ENCODE assay signal across 37 cellular contexts in genomic region chr7:122578350-122578749, GRCh38.
"Had no signal": no experiment of that assay in that cellular context is flagged by ENCODE, and none has a peak within 500 bp of the region (broad histone marks: within the 10 kb centered on the region; RNA-seq: fewer than 3 reads in every experiment).

No MANE protein-coding gene starts in this region.

- H3K9me3 Mint-ChIP-seq: activated CD4-positive, alpha-beta T cell treated with anti-CD3 and anti-CD28 coated beads, Interleukin-2, amount 10 ng/mL, durations not matched to agents 7 days and 5 days; activated naive CD8-positive, alpha-beta T cell treated with anti-CD3 and anti-CD28 coated beads for 36 hours; activated T-helper 1 cell treated with anti-CD3 and anti-CD28 coated beads, Interleukin-12 subunit alpha, Interleukin-12 subunit beta, Interleukin-2, Interleukin-4 antibody, amounts not matched to agents 30 ng/mL and 10 ng/mL and 1 ng/mL, durations not matched to agents 14 hours and 24 hours and 36 hours; activated T-helper 17 cell treated with anti-CD3 and anti-CD28 coated beads, Interleukin-2, amount 50 U/mL, for 72 hours; T-helper 1 cell treated with Interleukin-12 subunit alpha and Interleukin-12 subunit beta and Interleukin-4 antibody, amounts not matched to agents 30 μg/mL and 1 μg/mL, for 36 hours; T-helper 2 cell treated with Interferon-gamma antibody and Interleukin-4, amounts not matched to agents 5 μg/mL and 100 μg/mL, for 36 hours had no signal

- H3K4me3 Mint-ChIP-seq: activated CD4-positive, alpha-beta memory T cell treated with anti-CD3 and anti-CD28 coated beads, Interleukin-2, amount 10 ng/mL, durations not matched to agents 7 days and 5 days; activated CD4-positive, alpha-beta T cell treated with anti-CD3 and anti-CD28 coated beads for 36 hours; activated CD4-positive, alpha-beta T cell treated with anti-CD3 and anti-CD28 coated beads, Interleukin-2, amount 10 ng/mL, durations not matched to agents 7 days and 5 days; activated CD8-positive, alpha-beta memory T cell treated with anti-CD3 and anti-CD28 coated beads, Interleukin-2, amount 10 ng/mL, durations not matched to agents 7 days and 5 days; activated CD8-positive, alpha-beta T cell treated with anti-CD3 and anti-CD28 coated beads, Interleukin-2, amount 10 ng/mL, durations not matched to agents 7 days and 5 days; activated naive CD4-positive, alpha-beta T cell treated with anti-CD3 and anti-CD28 coated beads for 36 hours; activated naive CD8-positive, alpha-beta T cell treated with anti-CD3 and anti-CD28 coated beads for 36 hours; activated T-cell treated with anti-CD3 and anti-CD28 coated beads, Interleukin-2, amount 50 U/mL, for 24 hours; activated T-cell treated with anti-CD3 and anti-CD28 coated beads, Interleukin-2, amount 50 U/mL, for 72 hours; activated T-helper 1 cell treated with anti-CD3 and anti-CD28 coated beads, Interleukin-12 subunit alpha, Interleukin-12 subunit beta, Interleukin-2, Interleukin-4 antibody, amounts not matched to agents 30 ng/mL and 10 ng/mL and 1 ng/mL, durations not matched to agents 14 hours and 24 hours and 36 hours; activated T-helper 17 cell treated with anti-CD3 and anti-CD28 coated beads, Interleukin-2, amount 50 U/mL, for 72 hours; T-helper 1 cell treated with Interleukin-12 subunit alpha and Interleukin-12 subunit beta and Interleukin-4 antibody, amounts not matched to agents 30 μg/mL and 1 μg/mL, for 36 hours; T-helper 2 cell treated with Interferon-gamma antibody and Interleukin-4, amounts not matched to agents 5 μg/mL and 100 μg/mL, for 36 hours; WTC11 had no signal

- H3K4me1 Mint-ChIP-seq: activated CD4-positive, alpha-beta memory T cell treated with anti-CD3 and anti-CD28 coated beads, Interleukin-2, amount 10 ng/mL, durations not matched to agents 7 days and 5 days; activated CD4-positive, alpha-beta T cell treated with anti-CD3 and anti-CD28 coated beads for 36 hours; activated CD4-positive, alpha-beta T cell treated with anti-CD3 and anti-CD28 coated beads, Interleukin-2, amount 10 ng/mL, durations not matched to agents 7 days and 5 days; activated CD8-positive, alpha-beta memory T cell treated with anti-CD3 and anti-CD28 coated beads, Interleukin-2, amount 10 ng/mL, durations not matched to agents 7 days and 5 days; activated naive CD8-positive, alpha-beta T cell treated with anti-CD3 and anti-CD28 coated beads for 36 hours; activated T-helper 17 cell treated with anti-CD3 and anti-CD28 coated beads, Interleukin-2, amount 50 U/mL, for 72 hours had no signal

- H3K27ac ChIP-seq: adrenal gland, brain microvascular endothelial cell, breast epithelium, WERI-Rb-1 had no signal

- H3K36me3 ChIP-seq: adrenal gland, brain microvascular endothelial cell, breast epithelium, WERI-Rb-1 had no signal

- H3K27ac Mint-ChIP-seq: activated CD4-positive, alpha-beta memory T cell treated with anti-CD3 and anti-CD28 coated beads, Interleukin-2, amount 10 ng/mL, durations not matched to agents 7 days and 5 days; activated CD4-positive, alpha-beta T cell treated with anti-CD3 and anti-CD28 coated beads for 36 hours; activated CD4-positive, alpha-beta T cell treated with anti-CD3 and anti-CD28 coated beads, Interleukin-2, amount 10 ng/mL, durations not matched to agents 7 days and 5 days; activated CD8-positive, alpha-beta memory T cell treated with anti-CD3 and anti-CD28 coated beads, Interleukin-2, amount 10 ng/mL, durations not matched to agents 7 days and 5 days; activated CD8-positive, alpha-beta T cell treated with anti-CD3 and anti-CD28 coated beads, Interleukin-2, amount 10 ng/mL, durations not matched to agents 7 days and 5 days; activated naive CD4-positive, alpha-beta T cell treated with anti-CD3 and anti-CD28 coated beads for 36 hours; activated naive CD4-positive, alpha-beta T cell treated with anti-CD3 and anti-CD28 coated beads, Interleukin-2, amount 50 U/mL, for 72 hours; activated naive CD8-positive, alpha-beta T cell treated with anti-CD3 and anti-CD28 coated beads for 36 hours; activated T-cell treated with anti-CD3 and anti-CD28 coated beads, Interleukin-2, amount 50 U/mL, for 24 hours; activated T-cell treated with anti-CD3 and anti-CD28 coated beads, Interleukin-2, amount 50 U/mL, for 72 hours; activated T-helper 1 cell treated with anti-CD3 and anti-CD28 coated beads, Interleukin-12 subunit alpha, Interleukin-12 subunit beta, Interleukin-2, Interleukin-4 antibody, amounts not matched to agents 30 ng/mL and 10 ng/mL and 1 ng/mL, durations not matched to agents 14 hours and 24 hours and 36 hours; activated T-helper 17 cell treated with anti-CD3 and anti-CD28 coated beads, Interleukin-2, amount 50 U/mL, for 72 hours; T-helper 1 cell treated with Interleukin-12 subunit alpha and Interleukin-12 subunit beta and Interleukin-4 antibody, amounts not matched to agents 30 μg/mL and 1 μg/mL, for 36 hours; T-helper 2 cell treated with Interferon-gamma antibody and Interleukin-4, amounts not matched to agents 5 μg/mL and 100 μg/mL, for 36 hours; WTC11 had no signal

- H3K9me3 ChIP-seq: adrenal gland, body of pancreas, breast epithelium had no signal

- H3K27me3 Mint-ChIP-seq: activated CD4-positive, alpha-beta memory T cell treated with anti-CD3 and anti-CD28 coated beads, Interleukin-2, amount 10 ng/mL, durations not matched to agents 7 days and 5 days; activated CD4-positive, alpha-beta T cell treated with anti-CD3 and anti-CD28 coated beads for 36 hours; activated CD4-positive, alpha-beta T cell treated with anti-CD3 and anti-CD28 coated beads, Interleukin-2, amount 10 ng/mL, durations not matched to agents 7 days and 5 days; activated CD8-positive, alpha-beta memory T cell treated with anti-CD3 and anti-CD28 coated beads, Interleukin-2, amount 10 ng/mL, durations not matched to agents 7 days and 5 days; activated naive CD8-positive, alpha-beta T cell treated with anti-CD3 and anti-CD28 coated beads for 36 hours; activated T-cell treated with anti-CD3 and anti-CD28 coated beads, Interleukin-2, amount 50 U/mL, for 24 hours; activated T-helper 17 cell treated with anti-CD3 and anti-CD28 coated beads, Interleukin-2, amount 50 U/mL, for 72 hours had no signal

- H3K27me3 ChIP-seq: adrenal gland, body of pancreas, brain microvascular endothelial cell, breast epithelium had no signal

- H3K4me3 ChIP-seq: adrenal gland, body of pancreas, breast epithelium had no signal

- FAIRE-seq: astrocyte, TTC549 had no signal

- H3K4me1 ChIP-seq: adrenal gland, breast epithelium had no signal

- DNase-seq: activated CD4-positive, alpha-beta memory T cell treated with anti-CD3 and anti-CD28 coated beads, Interleukin-2, amount 10 ng/mL, durations not matched to agents 7 days and 5 days; activated CD4-positive, alpha-beta T cell treated with anti-CD3 and anti-CD28 coated beads for 1 hour; activated CD4-positive, alpha-beta T cell treated with anti-CD3 and anti-CD28 coated beads for 36 hours; activated CD4-positive, alpha-beta T cell treated with anti-CD3 and anti-CD28 coated beads for 48 hours; activated CD4-positive, alpha-beta T cell treated with anti-CD3 and anti-CD28 coated beads, Interleukin-2, amount 10 ng/mL, durations not matched to agents 7 days and 5 days; activated CD4-positive, alpha-beta T cell treated with anti-CD3 and anti-CD28 coated beads, Interleukin-2, amount 50 U/mL, for 48 hours; activated CD4-positive, CD25-positive, alpha-beta regulatory T cell; activated CD8-positive, alpha-beta memory T cell treated with anti-CD3 and anti-CD28 coated beads for 24 hours; activated CD8-positive, alpha-beta memory T cell treated with anti-CD3 and anti-CD28 coated beads, Interleukin-2, amount 10 ng/mL, durations not matched to agents 7 days and 5 days; activated CD8-positive, alpha-beta memory T cell treated with anti-CD3 and anti-CD28 coated beads, Interleukin-2, amount 50 U/mL, for 48 hours; activated CD8-positive, alpha-beta T cell treated with anti-CD3 and anti-CD28 coated beads, Interleukin-2, amount 10 ng/mL, durations not matched to agents 7 days and 5 days; activated effector memory CD4-positive, alpha-beta T cell treated with anti-CD3 and anti-CD28 coated beads, Interleukin-2, amount 50 U/mL, for 16 hours; activated gamma-delta T cell treated with Interleukin-2 at 50 U/mL for 16 hours; activated naive CD4-positive, alpha-beta T cell; activated naive CD4-positive, alpha-beta T cell treated with anti-CD3 and anti-CD28 coated beads for 36 hours; activated naive CD4-positive, alpha-beta T cell treated with anti-CD3 and anti-CD28 coated beads, Interleukin-2, amount 50 U/mL, for 16 hours; activated naive CD8-positive, alpha-beta T cell treated with anti-CD3 and anti-CD28 coated beads for 36 hours; activated T-cell treated with anti-CD3 and anti-CD28 coated beads, Interleukin-2, amount 50 U/mL, for 24 hours; activated T-cell treated with anti-CD3 and anti-CD28 coated beads, Interleukin-2, amount 50 U/mL, for 72 hours; adrenal gland; amniotic stem cell; aorta; body of pancreas; brain microvascular endothelial cell; central memory CD4-positive, alpha-beta T cell; T-helper 2 cell; T-helper 9 cell; WERI-Rb-1 had no signal

- H3K36me3 Mint-ChIP-seq: activated CD8-positive, alpha-beta memory T cell treated with anti-CD3 and anti-CD28 coated beads, Interleukin-2, amount 10 ng/mL, durations not matched to agents 7 days and 5 days; activated naive CD4-positive, alpha-beta T cell treated with anti-CD3 and anti-CD28 coated beads, Interleukin-2, amount 50 U/mL, for 72 hours; activated naive CD8-positive, alpha-beta T cell treated with anti-CD3 and anti-CD28 coated beads for 36 hours had no signal
